Comparison of ENCODE assay signal across 8 cellular contexts in the genomic region with DNA sequence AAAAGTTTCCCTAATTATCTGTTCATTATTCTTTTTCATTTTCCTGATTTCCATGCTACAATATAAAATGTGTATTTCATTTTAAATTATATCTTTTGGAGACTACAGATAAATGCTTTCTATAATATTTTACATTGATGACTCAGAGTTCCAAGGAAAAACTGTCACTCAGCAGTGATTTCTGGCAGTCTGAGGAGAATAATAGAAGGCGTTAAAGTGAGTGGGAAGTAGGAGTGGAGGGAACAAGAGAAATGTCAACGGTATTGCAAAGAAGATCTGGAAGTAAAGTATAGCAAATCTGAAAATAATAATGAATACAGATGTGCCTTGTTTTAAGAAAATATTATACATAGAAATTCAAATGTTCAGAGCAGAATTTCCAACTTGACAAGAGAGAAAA.
"Had no signal": no experiment of that assay in that cellular context is flagged by ENCODE, and none has a peak within 500 bp of the region (broad histone marks: within the 10 kb centered on the region; RNA-seq: fewer than 3 reads in every experiment).

No MANE protein-coding gene starts in this region.

- H2AFZ ChIP-seq: GM23248, GM23338 had no signal

- H3K9me3 ChIP-seq: HAP-1 had no signal

- H3K9ac ChIP-seq: GM23248 had no signal

- H3K4me3 ChIP-seq: GM23248, GM23338, HAP-1 had no signal

- H3K36me3 ChIP-seq: HAP-1 had no signal

- H3K4me2 ChIP-seq: GM23338 had no signal

- DNase-seq: GM23248, GOT3, H7, H9, HCEC 1CT, HFFc6 had no signal

- H3K27ac ChIP-seq: GM23248 had no signal
